Comparison of ENCODE assay signal across 31 cellular contexts in the genomic region with DNA sequence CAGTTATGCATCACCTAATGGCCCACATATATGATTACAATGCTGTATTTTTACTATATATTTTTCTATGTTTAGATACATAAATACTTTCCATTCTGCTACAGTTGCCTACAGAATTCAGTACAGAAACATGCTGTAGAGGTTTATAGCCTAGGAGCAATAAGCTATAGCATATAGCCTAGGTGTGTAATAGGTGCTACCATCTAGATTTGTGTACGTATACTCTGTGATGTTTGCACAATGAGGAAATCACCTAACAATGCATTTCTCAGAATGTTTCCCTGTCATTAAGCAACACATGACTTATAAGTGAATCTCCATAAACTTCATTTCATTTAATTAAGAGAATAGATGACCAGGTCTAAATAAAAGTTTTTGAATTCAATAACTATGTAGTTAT. TPM values are rescaled to one million over a fixed set of nuclear protein-coding genes. Genes with fewer than 3 reads are reported as not detected.
A peak's percentile ranks its signal among the peaks of the same experiment; 100 is the strongest.
DNase-seq lines count a peak whose midpoint lies in the region; ATAC-seq and TF ChIP-seq lines count a peak whose summit lies in the region.
"Had no signal": no experiment of that assay in that cellular context is flagged by ENCODE, and none has a peak within 500 bp of the region (broad histone marks: within the 10 kb centered on the region; RNA-seq: fewer than 3 reads in every experiment).

No MANE protein-coding gene starts in this region.

- H3K4me3 ChIP-seq in SK-N-SH (ENCODE audit: low read depth in 2 of 2, low read length in 1 of 2) (no peak overlapping the region), iPS-20b (ENCODE audit: low read length) (no peak overlapping the region), thyroid gland (replicated peaks in 1 of 3) (no peak overlapping the region)
- H3K4me3 ChIP-seq: HAP-1, MG63, ovary, right atrium auricular region, SJCRH30, spleen, upper lobe of left lung had no signal

- POLR2A ChIA-PET in SK-N-SH (lab: Yijun Ruan, JAX): no interaction called here

- no peaks in the 10 kb centered on the region for H3K79me2 ChIP-seq in SK-N-SH (ENCODE audit: insufficient read depth)

- no peak for TF ChIP-seq RAD21 in SK-N-SH (IDR thresholded peaks at IDR 0.05; ENCODE audit: low read length)

- TF ChIP-seq POLR2A in thyroid gland (IDR thresholded peaks at IDR 0.05): no peak

- H3F3A ChIP-seq in SK-N-SH (replicated peaks; ENCODE audit: insufficient read depth): peaks cover 5% of the 10 kb centered on the region

- H3K27me3 ChIP-seq in SK-N-SH (ENCODE audit: insufficient read depth) (no peaks in the 10 kb centered on the region), iPS-20b (ENCODE audit: insufficient read depth, low read length) (no peaks in the 10 kb centered on the region), thyroid gland (no peaks in the 10 kb centered on the region)
- H3K27me3 ChIP-seq: MG63, ovary, right atrium auricular region, SJCRH30, spleen, upper lobe of left lung had no signal

- H3K4me1 ChIP-seq in SK-N-SH (ENCODE audit: control insufficient read depth in 1 of 2, insufficient read depth in 2 of 2, low read depth in 1 of 2, low read length in 1 of 2): peaks cover 0 to 18% of the 10 kb centered on the region in 2 experiments; a peak in 2 of 4 replicates
- peaks cover 36% of the 10 kb centered on the region for H3K4me1 ChIP-seq in iPS-20b (ENCODE audit: insufficient read depth, low read length)
- H3K4me1 ChIP-seq in thyroid gland: peaks cover 27 to 35% of the 10 kb centered on the region in 2 donors

- H3K4me2 ChIP-seq in SK-N-SH: no peak overlapping the region

- H3K36me3 ChIP-seq in SK-N-SH (replicated peaks in 1 of 2; ENCODE audit: control insufficient read depth in 1 of 2, insufficient read depth in 2 of 2, low read length in 1 of 2) (no peaks in the 10 kb centered on the region), iPS-20b (ENCODE audit: insufficient read depth, low read depth, low read length) (no peaks in the 10 kb centered on the region), thyroid gland (no peaks in the 10 kb centered on the region)
- H3K36me3 ChIP-seq: HAP-1, MG63, ovary, right atrium auricular region, SJCRH30, spleen, upper lobe of left lung had no signal

- WGBS in SK-N-SH (ENCODE audit: low lambda C conversion rate): 85% methylated on average over 1 of the region's 1 CpG
- WGBS in thyroid gland, 2 donors: 87 to 94% methylated on average over 1 of the region's 1 CpG

- no peaks in the 10 kb centered on the region for H4K20me1 ChIP-seq in SK-N-SH (ENCODE audit: insufficient read depth)

- H3K9ac ChIP-seq in SK-N-SH: no peak overlapping the region
- no peak overlapping the region for H3K9ac ChIP-seq in iPS-20b (ENCODE audit: low read depth, low read length)

- H3K27ac ChIP-seq in SK-N-SH (ENCODE audit: low read depth in 2 of 2, low read length in 1 of 2): no peak overlapping the region
- peak overlapping the region; percentile 16 for H3K27ac ChIP-seq in iPS-20b (ENCODE audit: low read length)
- peak overlapping the region in 2 of 3 donors; percentile 18 to 67 for H3K27ac ChIP-seq in thyroid gland
- H3K27ac ChIP-seq: ovary, right atrium auricular region, SJCRH30, spleen had no signal

- ATAC-seq in SK-N-SH treated with all-trans-retinoic acid at 6 μM for 48 hours (no peak), HG02852 (IDR thresholded peaks at IDR 0.05; ENCODE audit: unreplicated experiment) (no peak), HG03095 (IDR thresholded peaks at IDR 0.05; ENCODE audit: unreplicated experiment) (no peak)
- ATAC-seq: activated CD8-positive, alpha-beta T cell treated with anti-CD3 and anti-CD28 coated beads for 36 hours; activated naive CD4-positive, alpha-beta T cell treated with anti-CD3 and anti-CD28 coated beads, Interleukin-2, amount 50 U/mL, for 72 hours; activated T-helper 17 cell treated with anti-CD3 and anti-CD28 coated beads, Interleukin-2, amount 50 U/mL, for 72 hours; CD8-positive, alpha-beta T cell had no signal

- H2AFZ ChIP-seq in SK-N-SH (ENCODE audit: low read depth): no peak overlapping the region; the same call in 1 of the 2 replicates

- H3K9me2 ChIP-seq in SK-N-SH: no peaks in the 10 kb centered on the region

- H3K9me3 ChIP-seq in SK-N-SH (no peaks in the 10 kb centered on the region), iPS-20b (ENCODE audit: insufficient read depth, low read depth, low read length) (no peaks in the 10 kb centered on the region), thyroid gland (no peaks in the 10 kb centered on the region)
- H3K9me3 ChIP-seq: HAP-1, MG63, ovary, right atrium auricular region, SJCRH30, spleen, upper lobe of left lung had no signal

- DNase-seq in SK-N-SH: no peak
- DNase-seq in amniotic epithelial cell (ENCODE audit: low read depth): peak; percentile 19
- no peak for DNase-seq in thyroid gland
- no peak for DNase-seq in HPDE6-E6E7 (ENCODE audit: extremely low spot score)
- DNase-seq: activated CD8-positive, alpha-beta T cell treated with anti-CD3 and anti-CD28 coated beads for 36 hours; aorta; caudate nucleus; CD8-positive, alpha-beta T cell; GDM1; glutamatergic neuron; mammary epithelial cell; NCI-H1417; NCI-H510A treated with DMSO at 0.1 percent for 48 hours; ovary; SJCRH30; spleen; stimulated activated CD4-positive, alpha-beta T cell treated with anti-CD3 and anti-CD28 coated beads, Interleukin-2, amount 100 ng/mL, for 48 hours; upper lobe of left lung had no signal

- no peak for TF ChIP-seq EP300 in SK-N-SH (IDR thresholded peaks at IDR 0.05; ENCODE audit: borderline replicate concordance in 1 of 2, low read depth in 1 of 2, low read length in 1 of 2)

- CTCF ChIA-PET in SK-N-SH (lab: Yijun Ruan, JAX): interaction anchor here (1.8 kb wide), 1 partner anchor 70 kb away, joined by 8 read pairs; a partner anchor contains a TSS

- TF ChIP-seq CTCF in SK-N-SH (IDR thresholded peaks at IDR 0.05): no peak
- no peak for TF ChIP-seq CTCF in thyroid gland (IDR thresholded peaks at IDR 0.05)

- intact Hi-C loops in thyroid gland (cut with DNase I): loop anchor here (10.0 kb wide), 1 partner anchor 67 kb away; a partner anchor contains a TSS

TF ChIP-seq in SK-N-SH treated with all-trans-retinoic acid at 6 μM for 48 hours, 23 proteins besides CTCF, POLR2A, EP300 and RAD21:
- no peak for TF ChIP-seq TCF4 (CRISPR knock-in tag; IDR thresholded peaks at IDR 0.05; ENCODE audit: borderline replicate concordance)
- TF ChIP-seq ARNTL (CRISPR knock-in tag; IDR thresholded peaks at IDR 0.05; ENCODE audit: borderline replicate concordance, low read depth): no peak
- no peak for TF ChIP-seq CSDC2 (CRISPR knock-in tag; IDR thresholded peaks at IDR 0.05)
- TF ChIP-seq, protein P1, sequence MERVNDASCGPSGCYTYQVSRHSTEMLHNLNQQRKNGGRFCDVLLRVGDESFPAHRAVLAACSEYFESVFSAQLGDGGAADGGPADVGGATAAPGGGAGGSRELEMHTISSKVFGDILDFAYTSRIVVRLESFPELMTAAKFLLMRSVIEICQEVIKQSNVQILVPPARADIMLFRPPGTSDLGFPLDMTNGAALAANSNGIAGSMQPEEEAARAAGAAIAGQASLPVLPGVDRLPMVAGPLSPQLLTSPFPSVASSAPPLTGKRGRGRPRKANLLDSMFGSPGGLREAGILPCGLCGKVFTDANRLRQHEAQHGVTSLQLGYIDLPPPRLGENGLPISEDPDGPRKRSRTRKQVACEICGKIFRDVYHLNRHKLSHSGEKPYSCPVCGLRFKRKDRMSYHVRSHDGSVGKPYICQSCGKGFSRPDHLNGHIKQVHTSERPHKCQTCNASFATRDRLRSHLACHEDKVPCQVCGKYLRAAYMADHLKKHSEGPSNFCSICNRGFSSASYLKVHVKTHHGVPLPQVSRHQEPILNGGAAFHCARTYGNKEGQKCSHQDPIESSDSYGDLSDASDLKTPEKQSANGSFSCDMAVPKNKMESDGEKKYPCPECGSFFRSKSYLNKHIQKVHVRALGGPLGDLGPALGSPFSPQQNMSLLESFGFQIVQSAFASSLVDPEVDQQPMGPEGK (CRISPR knock-in tag; IDR thresholded peaks at IDR 0.05; ENCODE audit: borderline replicate concordance): no peak
- no peak for TF ChIP-seq OSR1 (CRISPR knock-in tag; IDR thresholded peaks at IDR 0.05)
- TF ChIP-seq PPARA (CRISPR knock-in tag; IDR thresholded peaks at IDR 0.05; ENCODE audit: borderline replicate concordance): no peak
- 0 out of 2 replicates have a peak, but pooled peaks have one; percentile 16 for TF ChIP-seq ISL1 (CRISPR knock-in tag; IDR thresholded peaks at IDR 0.05)

TF ChIP-seq in SK-N-SH, 30 proteins besides CTCF, POLR2A, EP300 and RAD21 (continues in another document):
- TF ChIP-seq EZH2phosphoT487 (IDR thresholded peaks at IDR 0.05; ENCODE audit: borderline replicate concordance, low read depth) (no peak), SIN3A (IDR thresholded peaks at IDR 0.05; ENCODE audit: borderline replicate concordance, low read depth, low read length) (no peak), TAF1 (IDR thresholded peaks at IDR 0.05; ENCODE audit: borderline replicate concordance, low read depth, low read length) (no peak), RCOR1 (IDR thresholded peaks at IDR 0.05; ENCODE audit: low read length) (no peak), FOSL2 (IDR thresholded peaks at IDR 0.05; ENCODE audit: borderline replicate concordance, low read depth) (no peak), JUND (IDR thresholded peaks at IDR 0.05) (no peak), GABPA (IDR thresholded peaks at IDR 0.05; ENCODE audit: low read depth) (no peak), NFIC (IDR thresholded peaks at IDR 0.05; ENCODE audit: borderline replicate concordance) (no peak)
- TF ChIP-seq, protein P2, sequence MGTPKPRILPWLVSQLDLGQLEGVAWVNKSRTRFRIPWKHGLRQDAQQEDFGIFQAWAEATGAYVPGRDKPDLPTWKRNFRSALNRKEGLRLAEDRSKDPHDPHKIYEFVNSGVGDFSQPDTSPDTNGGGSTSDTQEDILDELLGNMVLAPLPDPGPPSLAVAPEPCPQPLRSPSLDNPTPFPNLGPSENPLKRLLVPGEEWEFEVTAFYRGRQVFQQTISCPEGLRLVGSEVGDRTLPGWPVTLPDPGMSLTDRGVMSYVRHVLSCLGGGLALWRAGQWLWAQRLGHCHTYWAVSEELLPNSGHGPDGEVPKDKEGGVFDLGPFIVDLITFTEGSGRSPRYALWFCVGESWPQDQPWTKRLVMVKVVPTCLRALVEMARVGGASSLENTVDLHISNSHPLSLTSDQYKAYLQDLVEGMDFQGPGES (IDR thresholded peaks at IDR 0.05; ENCODE audit: low read depth, low read length): no peak

RNA-seq across cellular contexts. Expression of a gene that starts 43.5 kb away (rescaled TPM):
- not detected in 2 replicates for polyA plus RNA-seq in SK-N-SH (2012; rRNA removed)
- polyA plus RNA-seq in SK-N-SH (2012; cell fraction: cytosol; rRNA removed): 0.01 and 0.05 TPM in 2 replicates
- polyA plus RNA-seq in SK-N-SH (2012; cell fraction: nucleus; rRNA removed): 0.05 TPM in 1 of 2 replicates, not detected in the other
- 1 to 10 TPM in 2 of 4 donors, not detected in 2; 1.2 to 3.7 TPM for total RNA-seq in thyroid gland
- total RNA-seq: A673; activated CD8-positive, alpha-beta T cell treated with anti-CD3 and anti-CD28 coated beads for 36 hours; activated naive CD4-positive, alpha-beta T cell treated with anti-CD3 and anti-CD28 coated beads, Interleukin-2, amount 50 U/mL, for 72 hours; activated T-helper 17 cell treated with anti-CD3 and anti-CD28 coated beads, Interleukin-2, amount 50 U/mL, for 72 hours; CD8-positive, alpha-beta T cell; dermis blood vessel endothelial cell; mammary epithelial cell; T-helper 1 cell treated with Interleukin-12 subunit alpha and Interleukin-12 subunit beta and Interleukin-4 antibody, amounts not matched to agents 30 ng/mL and 1 ng/mL, for 36 hours had no signal
- polyA plus RNA-seq: neural cell had no signal

Comparison
In these comparisons a context has a peak if more than half of its experiments do, and no peak if none do; other contexts are left out.
1. H3K27ac ChIP-seq: peak in iPS-20b (single experiment) and thyroid gland (2 of 3); none in SK-N-SH (0 of 2).